Comparison of ENCODE assay signal across 20 cellular contexts in genomic region chr7:25625316-25625715, GRCh38.
A peak's percentile ranks its signal among the peaks of the same experiment; 100 is the strongest.
DNase-seq lines count a peak whose midpoint lies in the region; ATAC-seq, FAIRE-seq and TF ChIP-seq lines count a peak whose summit lies in the region.
"Had no signal": no experiment of that assay in that cellular context is flagged by ENCODE, and none has a peak within 500 bp of the region (broad histone marks: within the 10 kb centered on the region; RNA-seq: fewer than 3 reads in every experiment).

No MANE protein-coding gene starts in this region.

- H3K27me3 ChIP-seq in heart left ventricle (no peaks in the 10 kb centered on the region), H1 (replicated peaks in 1 of 4; ENCODE audit: control insufficient read depth in 3 of 4, extremely low read depth in 1 of 4, insufficient read depth in 3 of 4, low read length in 3 of 4) (no peaks in the 10 kb centered on the region)

- no peak overlapping the region for H3K4me2 ChIP-seq in H1 (ENCODE audit: insufficient read depth in 1 of 2, low read depth in 2 of 2, low read length in 2 of 2)

- H3K23me2 ChIP-seq in H1 (ENCODE audit: low read depth, low read length) = no peaks in the 10 kb centered on the region

- H4K20me1 ChIP-seq in H1 (replicated peaks in 1 of 2; ENCODE audit: control insufficient read depth in 1 of 2, insufficient read depth in 2 of 2, low read length in 2 of 2) = no peaks in the 10 kb centered on the region

- intact Hi-C loops in heart left ventricle (cut with DNase I) (loop anchor here in 1 of 10 donors (10.0 kb wide), 1 partner anchor 219 kb away; no protein-coding TSS in a partner anchor), left ventricle myocardium superior (cut with micrococcal nuclease) (no loop called here), left colon (cut with DNase I, micrococcal nuclease) (no loop called here)

- no peaks in the 10 kb centered on the region for H3K9me3 Mint-ChIP-seq in nephron
- H3K9me3 Mint-ChIP-seq: activated CD4-positive, alpha-beta memory T cell treated with anti-CD3 and anti-CD28 coated beads, Interleukin-2, amount 10 ng/mL, durations not matched to agents 7 days and 5 days; CD4-positive, CD25-positive, alpha-beta regulatory T cell had no signal

- H2AK5ac ChIP-seq in H1 (ENCODE audit: low read depth, low read length) = no peak overlapping the region

- H4K8ac ChIP-seq in H1 (ENCODE audit: extremely low read depth, insufficient read depth, low read length) = no peak overlapping the region

- H4K91ac ChIP-seq in H1 (replicated peaks; ENCODE audit: insufficient read length, low read length) = no peak overlapping the region

- H3K14ac ChIP-seq in H1 (ENCODE audit: insufficient read length) = no peak overlapping the region

- H3K4me3 ChIP-seq in heart left ventricle (no peak overlapping the region), H1 (ENCODE audit: extremely low read depth in 1 of 4, insufficient read depth in 2 of 4, low read depth in 3 of 4, low read length in 4 of 4) (no peak overlapping the region), urinary bladder (ENCODE audit: low read depth, low read length) (no peak overlapping the region)
- H3K4me3 ChIP-seq: SK-N-MC had no signal

- H3K79me2 ChIP-seq in H1 (ENCODE audit: control insufficient read depth in 1 of 2, insufficient read depth in 2 of 2, low read length in 2 of 2) = no peaks in the 10 kb centered on the region

- TF ChIP-seq POLR2A in heart left ventricle (IDR thresholded peaks at IDR 0.05) (no peak), H1 (IDR thresholded peaks at IDR 0.05; ENCODE audit: control extremely low read depth in 1 of 2, low read depth in 2 of 2, low read length in 2 of 2) (no peak)

- H3K79me1 ChIP-seq in H1 (ENCODE audit: low read depth, low read length) = no peaks in the 10 kb centered on the region

- ATAC-seq in heart left ventricle (no peak), left ventricle myocardium superior (no peak), left colon (no peak), HG03196 (IDR thresholded peaks at IDR 0.05; ENCODE audit: unreplicated experiment) (no peak)
- ATAC-seq: naive thymus-derived CD8-positive, alpha-beta T cell had no signal

- H2AFZ ChIP-seq in H1 (ENCODE audit: low read length) = peak overlapping the region; percentile 74

- no peak overlapping the region for H2BK20ac ChIP-seq in H1 (ENCODE audit: low read length)

- no peak overlapping the region for H2BK15ac ChIP-seq in H1 (ENCODE audit: low read length)

- TF ChIP-seq RAD21 in H1 (IDR thresholded peaks at IDR 0.05 in 1 of 2, conservative IDR thresholded peaks at IDR 0.05 in 1 of 2; ENCODE audit: low read depth in 2 of 2, low read length in 2 of 2) = no peak

- H2BK120ac ChIP-seq in H1 (replicated peaks; ENCODE audit: low read depth, low read length) = no peak overlapping the region

- CTCF ChIA-PET in H1 (lab: Charles Lee; ENCODE audit: partially characterized antibody) = interaction anchor here (0.8 kb wide), 1 partner anchor 10 kb away, joined by 3 read pairs; no protein-coding TSS in a partner anchor

- H3K9ac ChIP-seq in H1 (replicated peaks in 1 of 4; ENCODE audit: extremely low read depth in 1 of 4, low read depth in 3 of 4, low read length in 3 of 4) = no peak overlapping the region

- no peak overlapping the region for H3K18ac ChIP-seq in H1 (ENCODE audit: extremely low read depth, low read length)

- no peaks in the 10 kb centered on the region for H3K9me3 ChIP-seq in heart left ventricle
- 0 out of 4 replicates have a peak, but pooled peaks cover 0 to 3% of the 10 kb centered on the region in 2 experiments for H3K9me3 ChIP-seq in H1 (ENCODE audit: insufficient read depth in 2 of 2, low read depth in 1 of 2, low read length in 1 of 2)

- peak overlapping the region; percentile 91 to 96 (median 95) for H3K27ac Mint-ChIP-seq in nephron
- H3K27ac Mint-ChIP-seq: activated CD4-positive, alpha-beta memory T cell treated with anti-CD3 and anti-CD28 coated beads, Interleukin-2, amount 10 ng/mL, durations not matched to agents 7 days and 5 days had no signal

- TF ChIP-seq CTCF in heart left ventricle (IDR thresholded peaks at IDR 0.05) (no peak), H1 (IDR thresholded peaks at IDR 0.05; ENCODE audit: control extremely low read depth in 1 of 3, insufficient read depth in 1 of 3, low read depth in 1 of 3, low read length in 3 of 3) (no peak), nephron (IDR thresholded peaks at IDR 0.05; ENCODE audit: unreplicated experiment in 3 of 3) (no peak)

- POLR2A ChIA-PET in H1 (lab: Charles Lee; ENCODE audit: partially characterized antibody) = no interaction called here

- WGBS in heart left ventricle, 4 donors = 45 to 54% (median 52%) methylated on average over 5 of the region's 5 CpGs
- WGBS in H1 (ENCODE audit: extremely low coverage in 1 of 2, insufficient coverage in 1 of 2, insufficient read length in 1 of 2, insufficient replicate concordance in 2 of 2, low coverage in 1 of 2, low lambda C conversion rate in 2 of 2, missing lambda C conversion rate in 1 of 2), 2 experiments = 79% methylated on average over 5 of the region's 5 CpGs; no CpG with 5 or more reads in 1 of the 2 experiments
- WGBS in urinary bladder = 59% methylated on average over 5 of the region's 5 CpGs

- H3K4me1 ChIP-seq in heart left ventricle (peaks cover 0 to 28% (median 5%) of the 10 kb centered on the region in 12 donors), H1 (replicated peaks in 1 of 4; ENCODE audit: control insufficient read depth in 3 of 4, insufficient read depth in 4 of 4, low read length in 3 of 4) (peaks cover 0 to 6% (median 4%) of the 10 kb centered on the region in 4 experiments; a peak in 4 of 7 replicates), urinary bladder (ENCODE audit: insufficient read depth) (no peaks in the 10 kb centered on the region)

- H2BK5ac ChIP-seq in H1 (ENCODE audit: low read depth, low read length) = no peak overlapping the region

- peaks cover 4% of the 10 kb centered on the region for H3K36me3 Mint-ChIP-seq in nephron (ENCODE audit: low read depth)
- H3K36me3 Mint-ChIP-seq: CD4-positive, CD25-positive, alpha-beta regulatory T cell had no signal

- H3K56ac ChIP-seq in H1 (replicated peaks; ENCODE audit: insufficient read length, low read depth, low read length) = no peak overlapping the region

- H3K4ac ChIP-seq in H1 (replicated peaks; ENCODE audit: insufficient read length, low read depth, low read length) = no peak overlapping the region

- H2BK12ac ChIP-seq in H1 (ENCODE audit: low read depth, low read length) = no peak overlapping the region; the same call in 1 of the 2 replicates

- no peak overlapping the region for H3K23ac ChIP-seq in H1 (ENCODE audit: insufficient read length)

- peaks cover 54% of the 10 kb centered on the region for H3K4me1 Mint-ChIP-seq in nephron

- no peak for TF ChIP-seq EP300 in H1 (IDR thresholded peaks at IDR 0.05; ENCODE audit: borderline replicate concordance in 1 of 2, low read depth in 2 of 2, low read length in 2 of 2)

- peak overlapping the region in 1 of 3 experiments; percentile 19 for H3K4me3 Mint-ChIP-seq in nephron
- H3K4me3 Mint-ChIP-seq: activated CD4-positive, alpha-beta memory T cell treated with anti-CD3 and anti-CD28 coated beads, Interleukin-2, amount 10 ng/mL, durations not matched to agents 7 days and 5 days; CD4-positive, CD25-positive, alpha-beta regulatory T cell had no signal

- FAIRE-seq in H1 (lab: Jason Lieb, UNC) = no peak
- FAIRE-seq: endothelial cell of umbilical vein, TTC549 had no signal

- no peak overlapping the region for H4K5ac ChIP-seq in H1 (ENCODE audit: insufficient read length, low read depth, low read length)

- no peaks in the 10 kb centered on the region for H3K36me3 ChIP-seq in heart left ventricle
- H3K36me3 ChIP-seq in H1 (ENCODE audit: control insufficient read depth in 2 of 4, insufficient read depth in 4 of 4, low read length in 3 of 4) = no peaks in the 10 kb centered on the region
- H3K36me3 ChIP-seq in urinary bladder (ENCODE audit: insufficient read depth) = no peaks in the 10 kb centered on the region

- H3K27me3 Mint-ChIP-seq in nephron (ENCODE audit: low read depth) = no peaks in the 10 kb centered on the region
- H3K27me3 Mint-ChIP-seq: naive thymus-derived CD8-positive, alpha-beta T cell had no signal

- H3K27ac ChIP-seq in heart left ventricle (peak overlapping the region; percentile 24 to 89 (median 68)), H1 (ENCODE audit: low read depth, low read length) (no peak overlapping the region), urinary bladder (ENCODE audit: low read depth) (peak overlapping the region; percentile 67)
- H3K27ac ChIP-seq: SK-N-MC had no signal

- peak in 1 of 5 donors; percentile 22 for DNase-seq in heart left ventricle
- DNase-seq in left ventricle myocardium superior = no peak
- DNase-seq in H1 (ENCODE audit: low read depth in 1 of 2, low spot score in 2 of 2) = no peak
- DNase-seq in Ammon's horn (ENCODE audit: low spot score) = no peak
- no peak for DNase-seq in left colon
- DNase-seq: activated CD4-positive, alpha-beta memory T cell treated with anti-CD3 and anti-CD28 coated beads, Interleukin-2, amount 10 ng/mL, durations not matched to agents 7 days and 5 days; amniotic stem cell; CD4-positive, CD25-positive, alpha-beta regulatory T cell; HCEC 1CT; IMR-90; naive thymus-derived CD8-positive, alpha-beta T cell; NCI-H226; OCI-M1; stimulated activated CD4-positive, alpha-beta T cell treated with anti-CD3 and anti-CD28 coated beads, Interleukin-2, amount 100 ng/mL, for 24 hours had no signal

TF ChIP-seq in H1, 55 proteins besides CTCF, POLR2A, EP300 and RAD21:
- TF ChIP-seq EGR1 (IDR thresholded peaks at IDR 0.05; ENCODE audit: borderline replicate concordance, low read depth, low read length) (no peak), KDM1A (IDR thresholded peaks at IDR 0.05; ENCODE audit: borderline replicate concordance, low read length) (no peak), SIN3A (conservative IDR thresholded peaks at IDR 0.05 in 1 of 2, IDR thresholded peaks at IDR 0.05 in 1 of 2; ENCODE audit: low read depth in 1 of 2, low read length in 2 of 2) (no peak), PHF8 (conservative IDR thresholded peaks at IDR 0.05; ENCODE audit: low read depth, low read length) (no peak)
